In the genomic region with DNA sequence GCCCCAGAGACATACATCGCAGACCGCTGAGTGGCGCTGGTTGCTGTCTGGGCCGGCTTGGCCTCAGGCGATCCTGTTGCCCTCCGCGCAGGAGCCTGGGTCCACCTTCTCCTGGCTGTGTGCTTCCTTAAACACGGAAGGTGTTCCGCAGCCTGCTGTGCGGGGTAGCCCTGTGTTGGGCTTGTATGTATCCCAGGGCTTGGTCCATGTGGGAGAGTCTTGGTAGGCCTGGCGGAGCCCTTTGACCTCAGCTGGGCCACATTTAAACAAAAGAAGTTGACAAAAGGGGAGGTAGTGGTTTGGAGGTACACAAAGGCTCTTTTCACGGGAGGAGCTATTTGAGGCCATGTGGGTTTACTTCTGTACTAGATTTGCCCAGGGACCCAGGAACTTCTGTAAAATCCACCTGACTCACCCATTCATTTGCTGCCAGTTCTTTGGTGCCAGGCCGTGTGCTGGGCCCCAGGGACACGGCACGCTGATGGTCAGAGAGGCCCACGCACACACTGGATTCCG, we compare ENCODE assay signal across 1 cellular context.
TF ChIP-seq lines count a peak whose summit lies in the region.

No MANE protein-coding gene starts in this region.

TF ChIP-seq in HepG2, 621 proteins besides CTCF, POLR2A, EP300 and RAD21 (continued from another document and continues in another):
- TF ChIP-seq ZNF660 (CRISPR knock-in tag; IDR thresholded peaks at IDR 0.05; ENCODE audit: borderline replicate concordance, low read depth) (no peak), RFX5 (IDR thresholded peaks at IDR 0.05; ENCODE audit: low read depth, low read length) (no peak), ZSCAN31 (CRISPR knock-in tag; IDR thresholded peaks at IDR 0.05; ENCODE audit: low read depth) (peak; percentile 38; the same call in 1 of the 2 replicates), SP2 (CRISPR knock-in tag; IDR thresholded peaks at IDR 0.05) (no peak), GTF3A (CRISPR knock-in tag; conservative IDR thresholded peaks at IDR 0.05) (no peak), ZSCAN30 (CRISPR knock-in tag; IDR thresholded peaks at IDR 0.05) (no peak), RXRA (CRISPR knock-in tag; IDR thresholded peaks at IDR 0.05) (peak; percentile 89), SIN3B (IDR thresholded peaks at IDR 0.05; ENCODE audit: low read length) (no peak), AGO2 (optimal IDR thresholded peaks at IDR 0.05; ENCODE audit: low read depth, low read length) (no peak), NFIC (IDR thresholded peaks at IDR 0.05; ENCODE audit: low read length) (no peak), TEAD2 (CRISPR knock-in tag; IDR thresholded peaks at IDR 0.05) (no peak), ZFP1 (CRISPR knock-in tag; IDR thresholded peaks at IDR 0.05) (0 out of 2 replicates have a peak, but pooled peaks have one; percentile 22), RELA (CRISPR knock-in tag; IDR thresholded peaks at IDR 0.05) (no peak), JDP2 (CRISPR knock-in tag; IDR thresholded peaks at IDR 0.05; ENCODE audit: borderline replicate concordance) (no peak), ZFP41 (CRISPR knock-in tag; IDR thresholded peaks at IDR 0.05; ENCODE audit: borderline replicate concordance) (no peak), PHB2 (IDR thresholded peaks at IDR 0.05; ENCODE audit: partially characterized antibody) (no peak), HDAC6 (IDR thresholded peaks at IDR 0.05; ENCODE audit: low read depth, low read length) (no peak), MYNN (CRISPR knock-in tag; IDR thresholded peaks at IDR 0.05; ENCODE audit: low read depth) (no peak), ZNF652 (CRISPR knock-in tag; IDR thresholded peaks at IDR 0.05; ENCODE audit: borderline replicate concordance, low read depth) (no peak), DNMT3B (CRISPR knock-in tag; conservative IDR thresholded peaks at IDR 0.05) (no peak), NCOA2 (CRISPR knock-in tag; IDR thresholded peaks at IDR 0.05) (peak; percentile 74), PATZ1 (CRISPR knock-in tag; IDR thresholded peaks at IDR 0.05) (peak; percentile 67), KDM2A (CRISPR knock-in tag; IDR thresholded peaks at IDR 0.05; ENCODE audit: borderline replicate concordance, low read depth) (peak; percentile 69; the same call in 1 of the 2 replicates), DRAP1 (CRISPR knock-in tag; IDR thresholded peaks at IDR 0.05) (peak; percentile 60; the same call in 1 of the 2 replicates), ZFP36 (IDR thresholded peaks at IDR 0.05; ENCODE audit: borderline replicate concordance, low read depth, low read length, partially characterized antibody) (no peak), MXD3 (CRISPR knock-in tag; IDR thresholded peaks at IDR 0.05) (peak; percentile 49; the same call in 1 of the 2 replicates), SAP130 (CRISPR knock-in tag; IDR thresholded peaks at IDR 0.05; ENCODE audit: low read depth) (peak; percentile 89), ZNF616 (CRISPR knock-in tag; IDR thresholded peaks at IDR 0.05; ENCODE audit: low read depth) (no peak), TBP (CRISPR knock-in tag; IDR thresholded peaks at IDR 0.05) (0 out of 2 replicates have a peak, but pooled peaks have one; percentile 27), DPF2 (CRISPR knock-in tag; IDR thresholded peaks at IDR 0.05; ENCODE audit: borderline replicate concordance, low read depth) (0 out of 2 replicates have a peak, but pooled peaks have one; percentile 37), ZNF879 (CRISPR knock-in tag; IDR thresholded peaks at IDR 0.05) (no peak), ZNF800 (CRISPR knock-in tag; IDR thresholded peaks at IDR 0.05) (peak; percentile 77; the same call in 1 of the 2 replicates), ATF7 (IDR thresholded peaks at IDR 0.05) (no peak), ATF7 (CRISPR knock-in tag; IDR thresholded peaks at IDR 0.05) (no peak), SUZ12 (IDR thresholded peaks at IDR 0.05; ENCODE audit: low read depth, low read length) (no peak), HMGXB3 (CRISPR knock-in tag; IDR thresholded peaks at IDR 0.05; ENCODE audit: borderline replicate concordance) (peak; percentile 47; the same call in 1 of the 2 replicates), ZNF253 (CRISPR knock-in tag; IDR thresholded peaks at IDR 0.05; ENCODE audit: borderline replicate concordance) (no peak)
- TF ChIP-seq, protein P1, sequence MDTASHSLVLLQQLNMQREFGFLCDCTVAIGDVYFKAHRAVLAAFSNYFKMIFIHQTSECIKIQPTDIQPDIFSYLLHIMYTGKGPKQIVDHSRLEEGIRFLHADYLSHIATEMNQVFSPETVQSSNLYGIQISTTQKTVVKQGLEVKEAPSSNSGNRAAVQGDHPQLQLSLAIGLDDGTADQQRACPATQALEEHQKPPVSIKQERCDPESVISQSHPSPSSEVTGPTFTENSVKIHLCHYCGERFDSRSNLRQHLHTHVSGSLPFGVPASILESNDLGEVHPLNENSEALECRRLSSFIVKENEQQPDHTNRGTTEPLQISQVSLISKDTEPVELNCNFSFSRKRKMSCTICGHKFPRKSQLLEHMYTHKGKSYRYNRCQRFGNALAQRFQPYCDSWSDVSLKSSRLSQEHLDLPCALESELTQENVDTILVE (CRISPR knock-in tag; IDR thresholded peaks at IDR 0.05) = no peak
- TF ChIP-seq, protein P2, sequence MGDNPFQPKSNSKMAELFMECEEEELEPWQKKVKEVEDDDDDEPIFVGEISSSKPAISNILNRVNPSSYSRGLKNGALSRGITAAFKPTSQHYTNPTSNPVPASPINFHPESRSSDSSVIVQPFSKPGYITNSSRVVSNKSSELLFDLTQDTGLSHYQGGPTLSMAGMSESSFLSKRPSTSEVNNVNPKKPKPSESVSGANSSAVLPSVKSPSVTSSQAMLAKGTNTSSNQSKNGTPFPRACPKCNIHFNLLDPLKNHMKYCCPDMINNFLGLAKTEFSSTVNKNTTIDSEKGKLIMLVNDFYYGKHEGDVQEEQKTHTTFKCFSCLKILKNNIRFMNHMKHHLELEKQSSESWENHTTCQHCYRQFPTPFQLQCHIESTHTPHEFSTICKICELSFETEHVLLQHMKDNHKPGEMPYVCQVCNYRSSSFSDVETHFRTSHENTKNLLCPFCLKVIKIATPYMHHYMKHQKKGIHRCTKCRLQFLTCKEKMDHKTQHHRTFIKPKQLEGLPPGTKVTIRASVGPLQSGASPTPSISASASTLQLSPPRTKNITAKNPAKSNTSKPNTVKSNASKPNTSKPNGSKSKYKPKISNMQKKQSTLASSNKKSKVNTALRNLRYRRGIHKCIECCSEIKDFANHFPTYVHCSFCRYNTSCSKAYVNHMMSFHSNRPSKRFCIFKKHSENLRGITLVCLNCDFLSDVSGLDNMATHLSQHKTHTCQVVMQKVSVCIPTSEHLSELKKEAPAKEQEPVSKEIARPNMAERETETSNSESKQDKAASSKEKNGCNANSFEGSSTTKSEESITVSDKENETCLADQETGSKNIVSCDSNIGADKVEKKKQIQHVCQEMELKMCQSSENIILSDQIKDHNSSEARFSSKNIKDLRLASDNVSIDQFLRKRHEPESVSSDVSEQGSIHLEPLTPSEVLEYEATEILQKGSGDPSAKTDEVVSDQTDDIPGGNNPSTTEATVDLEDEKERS (CRISPR knock-in tag; IDR thresholded peaks at IDR 0.05) = 0 out of 2 replicates have a peak, but pooled peaks have one; percentile 44
- TF ChIP-seq, protein P3, sequence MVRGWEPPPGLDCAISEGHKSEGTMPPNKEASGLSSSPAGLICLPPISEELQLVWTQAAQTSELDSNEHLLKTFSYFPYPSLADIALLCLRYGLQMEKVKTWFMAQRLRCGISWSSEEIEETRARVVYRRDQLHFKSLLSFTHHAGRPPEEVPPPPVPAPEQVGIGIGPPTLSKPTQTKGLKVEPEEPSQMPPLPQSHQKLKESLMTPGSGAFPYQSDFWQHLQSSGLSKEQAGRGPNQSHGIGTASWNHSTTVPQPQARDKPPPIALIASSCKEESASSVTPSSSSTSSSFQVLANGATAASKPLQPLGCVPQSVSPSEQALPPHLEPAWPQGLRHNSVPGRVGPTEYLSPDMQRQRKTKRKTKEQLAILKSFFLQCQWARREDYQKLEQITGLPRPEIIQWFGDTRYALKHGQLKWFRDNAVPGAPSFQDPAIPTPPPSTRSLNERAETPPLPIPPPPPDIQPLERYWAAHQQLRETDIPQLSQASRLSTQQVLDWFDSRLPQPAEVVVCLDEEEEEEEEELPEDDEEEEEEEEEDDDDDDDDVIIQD (CRISPR knock-in tag; IDR thresholded peaks at IDR 0.05; ENCODE audit: low read depth) = peak; percentile 54
